Comparison of ENCODE assay signal across 15 cellular contexts in the genomic region with DNA sequence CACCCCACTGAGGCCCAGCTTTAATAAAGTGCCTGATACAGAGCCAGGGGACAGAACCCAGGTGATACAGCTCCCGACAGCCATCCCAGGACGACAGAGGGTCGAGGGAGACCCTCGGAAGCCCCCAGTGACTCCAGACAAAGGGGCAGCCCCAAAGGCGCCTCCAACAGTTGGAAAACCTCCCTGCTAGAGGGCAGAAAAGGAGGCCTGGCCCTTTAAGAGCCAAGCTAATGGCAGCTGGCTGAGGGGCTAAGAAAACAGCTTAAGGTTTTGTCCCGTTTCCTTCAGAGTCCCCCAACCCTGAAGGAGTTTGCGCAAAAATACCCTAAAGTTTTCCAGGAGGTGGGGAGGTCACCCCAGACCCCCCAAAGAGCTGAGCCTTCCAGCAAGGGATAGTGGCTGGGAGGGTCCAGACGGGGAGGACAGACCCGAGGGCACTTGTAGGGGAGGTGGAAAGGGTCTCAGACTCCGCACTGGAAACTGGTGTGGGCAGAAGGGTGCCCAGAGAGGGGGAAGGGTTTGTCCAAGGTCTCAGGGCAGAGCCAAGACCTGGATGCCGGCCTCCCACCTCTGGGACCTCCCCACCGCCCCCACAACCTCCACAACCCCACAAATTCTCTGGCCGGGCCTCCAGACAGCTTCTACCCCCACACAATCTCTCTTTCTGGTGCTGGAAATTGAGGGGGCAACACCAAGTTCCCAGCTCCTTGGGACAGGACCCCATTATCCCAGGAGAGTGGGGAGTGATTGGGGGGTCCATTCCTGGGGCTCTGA. TPM values are rescaled to one million over a fixed set of nuclear protein-coding genes. Genes with fewer than 3 reads are reported as not detected.
DNase-seq lines count a peak whose midpoint lies in the region; ATAC-seq and TF ChIP-seq lines count a peak whose summit lies in the region.
"Had no signal": no experiment of that assay in that cellular context is flagged by ENCODE, and none has a peak within 500 bp of the region (broad histone marks: within the 10 kb centered on the region; RNA-seq: fewer than 3 reads in every experiment).

No MANE protein-coding gene starts in this region.

- H3K4me1 Mint-ChIP-seq in activated T-cell treated with anti-CD3 and anti-CD28 coated beads, Interleukin-2, amount 50 U/mL, for 24 hours (ENCODE audit: low read depth), result peaks cover 8% of the 10 kb centered on the region
- peaks cover 2% of the 10 kb centered on the region for H3K4me1 Mint-ChIP-seq in endodermal cell

- H3K4me3 ChIP-seq in OCI-LY1 (ENCODE audit: low read depth, low read length, poor library complexity, severe bottlenecking), result no peak overlapping the region
- H3K4me3 ChIP-seq in endodermal cell (ENCODE audit: low read length), result no peak overlapping the region
- no peak overlapping the region for H3K4me3 ChIP-seq in skeletal muscle tissue (ENCODE audit: low read length in 3 of 3)
- no peak overlapping the region for H3K4me3 ChIP-seq in mucosa of descending colon
- H3K4me3 ChIP-seq: esophagus muscularis mucosa, thoracic aorta had no signal

- H3K9me2 ChIP-seq in OCI-LY1 (ENCODE audit: low read depth, low read length), result no peaks in the 10 kb centered on the region

- DNase-seq in activated T-cell treated with anti-CD3 and anti-CD28 coated beads, Interleukin-2, amount 50 U/mL, for 24 hours, result no peak
- no peak for DNase-seq in activated T-cell treated with anti-CD3 and anti-CD28 coated beads for 4 hours
- DNase-seq in endodermal cell, result peak; percentile 53
- no peak for DNase-seq in NCI-H510A (lab: John Stamatoyannopoulos, UW)
- DNase-seq in mucosa of descending colon, result no peak
- DNase-seq in omental fat pad (ENCODE audit: low spot score), result no peak
- DNase-seq: activated CD4-positive, alpha-beta T cell treated with anti-CD3 and anti-CD28 coated beads, Interleukin-2, amount 10 ng/mL, durations not matched to agents 7 days and 5 days; activated naive CD4-positive, alpha-beta T cell treated with Interleukin-2 at 50 U/mL for 16 hours; NCI-H748 treated with DMSO at 0.1 percent for 48 hours had no signal

- no peaks in the 10 kb centered on the region for H4K20me1 ChIP-seq in OCI-LY1 (ENCODE audit: insufficient read depth, low read length)

- H3K36me3 ChIP-seq in OCI-LY1 (ENCODE audit: insufficient read depth, low read length) (peaks cover 35% of the 10 kb centered on the region), endodermal cell (ENCODE audit: control insufficient read depth, insufficient read depth, low read length) (peaks cover 28% of the 10 kb centered on the region), skeletal muscle tissue (ENCODE audit: control insufficient read depth in 3 of 3, insufficient read depth in 3 of 3, low read length in 3 of 3) (peaks cover 38 to 43% (median 42%) of the 10 kb centered on the region in 3 donors), mucosa of descending colon (ENCODE audit: low read depth) (peaks cover 11% of the 10 kb centered on the region)

- peaks cover 72% of the 10 kb centered on the region for H3K36me3 Mint-ChIP-seq in activated T-cell treated with anti-CD3 and anti-CD28 coated beads, Interleukin-2, amount 50 U/mL, for 24 hours (ENCODE audit: low read depth)
- peaks cover 34% of the 10 kb centered on the region for H3K36me3 Mint-ChIP-seq in endodermal cell (ENCODE audit: low read depth)

- no peaks in the 10 kb centered on the region for H3F3A ChIP-seq in OCI-LY1 (ENCODE audit: insufficient read depth, low read length)

- no peaks in the 10 kb centered on the region for H3K9me3 ChIP-seq in OCI-LY1 (ENCODE audit: low read length)
- H3K9me3 ChIP-seq in endodermal cell (ENCODE audit: control insufficient read depth, low read length), result no peaks in the 10 kb centered on the region
- H3K9me3 ChIP-seq in skeletal muscle tissue (ENCODE audit: control insufficient read depth in 3 of 3, low read length in 3 of 3), result no peaks in the 10 kb centered on the region
- no peaks in the 10 kb centered on the region for H3K9me3 ChIP-seq in mucosa of descending colon
- H3K9me3 ChIP-seq: esophagus muscularis mucosa, thoracic aorta had no signal

- no peak overlapping the region for H3K4me3 Mint-ChIP-seq in activated T-cell treated with anti-CD3 and anti-CD28 coated beads, Interleukin-2, amount 50 U/mL, for 24 hours
- no peak overlapping the region for H3K4me3 Mint-ChIP-seq in endodermal cell
- H3K4me3 Mint-ChIP-seq: activated CD4-positive, alpha-beta T cell treated with anti-CD3 and anti-CD28 coated beads, Interleukin-2, amount 10 ng/mL, durations not matched to agents 7 days and 5 days had no signal

- H3K27me3 ChIP-seq in OCI-LY1 (ENCODE audit: insufficient read depth, low read length) (no peaks in the 10 kb centered on the region), endodermal cell (ENCODE audit: control insufficient read depth, insufficient read depth, low read length, poor library complexity, severe bottlenecking) (no peaks in the 10 kb centered on the region), skeletal muscle tissue (ENCODE audit: control insufficient read depth in 3 of 3, insufficient read depth in 3 of 3, low read length in 3 of 3) (no peaks in the 10 kb centered on the region)
- H3K27me3 ChIP-seq: esophagus muscularis mucosa had no signal

- H3K27ac ChIP-seq in OCI-LY1 (ENCODE audit: low read depth, low read length, poor library complexity, severe bottlenecking) (peak overlapping the region; percentile 68), endodermal cell (ENCODE audit: low read depth, low read length) (peak overlapping the region; percentile 57), skeletal muscle tissue (ENCODE audit: low read depth, low read length) (peak overlapping the region; percentile 18)
- H3K27ac ChIP-seq: C4-2B had no signal

- peaks cover 28% of the 10 kb centered on the region for H3K4me1 ChIP-seq in OCI-LY1 (ENCODE audit: insufficient read depth, low read length, severe bottlenecking)
- no peaks in the 10 kb centered on the region for H3K4me1 ChIP-seq in endodermal cell (ENCODE audit: control insufficient read depth, insufficient read depth, low read length)
- H3K4me1 ChIP-seq in skeletal muscle tissue (ENCODE audit: control insufficient read depth in 3 of 3, insufficient read depth in 3 of 3, low read length in 3 of 3), result peaks cover 21 to 25% (median 23%) of the 10 kb centered on the region in 3 donors
- no peaks in the 10 kb centered on the region for H3K4me1 ChIP-seq in mucosa of descending colon (ENCODE audit: low read depth)

- H3K9ac ChIP-seq in OCI-LY1 (ENCODE audit: low read length) (no peak overlapping the region; the same call in 1 of the 2 replicates), endodermal cell (ENCODE audit: extremely low read depth, low read length, poor library complexity, severe bottlenecking) (no peak overlapping the region), skeletal muscle tissue (ENCODE audit: low read depth in 1 of 3, low read length in 3 of 3) (peak overlapping the region in 1 of 3 donors; percentile 33)

- no peaks in the 10 kb centered on the region for H3K79me2 ChIP-seq in OCI-LY1 (ENCODE audit: insufficient read depth, low read length)

- no peaks in the 10 kb centered on the region for H3K9me3 Mint-ChIP-seq in activated T-cell treated with anti-CD3 and anti-CD28 coated beads, Interleukin-2, amount 50 U/mL, for 24 hours
- H3K9me3 Mint-ChIP-seq in endodermal cell, result no peaks in the 10 kb centered on the region
- H3K9me3 Mint-ChIP-seq: activated CD4-positive, alpha-beta T cell treated with anti-CD3 and anti-CD28 coated beads, Interleukin-2, amount 10 ng/mL, durations not matched to agents 7 days and 5 days had no signal

- TF ChIP-seq CTCF in OCI-LY1 (IDR thresholded peaks at IDR 0.05; ENCODE audit: low read length), result no peak
- TF ChIP-seq CTCF in endodermal cell (conservative IDR thresholded peaks at IDR 0.05), result no peak
- no peak for TF ChIP-seq CTCF in mucosa of descending colon (IDR thresholded peaks at IDR 0.05)
- no peak for TF ChIP-seq CTCF in omental fat pad (IDR thresholded peaks at IDR 0.05)

- intact Hi-C loops in mucosa of descending colon (cut with DNase I, micrococcal nuclease), result no loop called here

- ATAC-seq in mucosa of descending colon, result no peak
- ATAC-seq in omental fat pad (ENCODE audit: low FRiP score), result no peak

- H2AFZ ChIP-seq in OCI-LY1 (ENCODE audit: low read length), result no peak overlapping the region

- WGBS in endodermal cell (ENCODE audit: insufficient coverage in 1 of 2, insufficient read length in 1 of 2), 2 experiments, result 79 to 86% methylated on average over 3 to 13 of the region's 13 CpGs

- no peaks in the 10 kb centered on the region for H3K27me3 Mint-ChIP-seq in activated T-cell treated with anti-CD3 and anti-CD28 coated beads, Interleukin-2, amount 50 U/mL, for 24 hours
- H3K27me3 Mint-ChIP-seq in endodermal cell (ENCODE audit: insufficient read depth), result no peaks in the 10 kb centered on the region
- H3K27me3 Mint-ChIP-seq: activated CD4-positive, alpha-beta T cell treated with anti-CD3 and anti-CD28 coated beads, Interleukin-2, amount 10 ng/mL, durations not matched to agents 7 days and 5 days; progenitor cell of endocrine pancreas had no signal

- peak overlapping the region; percentile 40 for H3K27ac Mint-ChIP-seq in activated T-cell treated with anti-CD3 and anti-CD28 coated beads, Interleukin-2, amount 50 U/mL, for 24 hours
- H3K27ac Mint-ChIP-seq in endodermal cell, result peak overlapping the region; percentile 30
- H3K27ac Mint-ChIP-seq: activated CD4-positive, alpha-beta T cell treated with anti-CD3 and anti-CD28 coated beads, Interleukin-2, amount 10 ng/mL, durations not matched to agents 7 days and 5 days; progenitor cell of endocrine pancreas had no signal

- peak overlapping the region; percentile 1; the same call in 1 of the 2 replicates for H3K4me2 ChIP-seq in OCI-LY1 (ENCODE audit: low read length)

RNA-seq across cellular contexts. Expression of gene AK1, which starts 8.2 kb away (rescaled TPM):
- total RNA-seq in endodermal cell, result 10 to 100 TPM; 19.0 to 22.8 TPM
- 58.2 TPM for polyA plus RNA-seq in endodermal cell (2013, experiment 1 of 2)
- 50.8 TPM for polyA plus RNA-seq in endodermal cell (2013, experiment 2 of 2)
- 359 TPM for total RNA-seq in skeletal muscle tissue
- total RNA-seq in mucosa of descending colon, result 100 to 1,000 TPM in 2 of 3 donors, 10 to 100 TPM in 1; 66.7 to 157 (median 106) TPM
- 10 to 100 TPM; 28.5 to 93.4 (median 54.1) TPM for total RNA-seq in omental fat pad

RNA-seq across cellular contexts. Expression of gene ST6GALNAC6, which starts 13.7 kb away (rescaled TPM):
- total RNA-seq in endodermal cell (10 to 100 TPM; 42.3 to 44.2 TPM), skeletal muscle tissue (33.9 TPM), mucosa of descending colon (100 to 1,000 TPM; 121 to 266 (median 175) TPM), omental fat pad (100 to 1,000 TPM; 138 to 213 (median 155) TPM)
- polyA plus RNA-seq in endodermal cell (2013, experiment 1 of 2), result 25.4 TPM
- polyA plus RNA-seq in endodermal cell (2013, experiment 2 of 2), result 26.0 TPM

RNA-seq across cellular contexts. Expression of gene ST6GALNAC4, which starts 31.1 kb away (rescaled TPM):
- 10 to 100 TPM in 1 of 2 donors, 1 to 10 TPM in 1; 8.3 to 12.7 TPM for total RNA-seq in endodermal cell
- polyA plus RNA-seq in endodermal cell (2013, experiment 1 of 2), result 14.6 TPM
- 15.4 TPM for polyA plus RNA-seq in endodermal cell (2013, experiment 2 of 2)
- 23.5 TPM for total RNA-seq in skeletal muscle tissue
- 10 to 100 TPM; 31.0 to 39.2 (median 37.2) TPM for total RNA-seq in mucosa of descending colon
- total RNA-seq in omental fat pad, result 10 to 100 TPM; 26.6 to 78.5 (median 45.0) TPM

RNA-seq across cellular contexts. Expression of gene ENG, which starts 31.2 kb away (rescaled TPM):
- total RNA-seq in endodermal cell (1 to 10 TPM; 2.2 to 2.4 TPM), skeletal muscle tissue (9.4 TPM), mucosa of descending colon (10 to 100 TPM; 18.3 to 35.5 (median 34.8) TPM), omental fat pad (100 to 1,000 TPM in 2 of 4 donors, 10 to 100 TPM in 2; 34.3 to 200 (median 120) TPM)
- 1.2 TPM for polyA plus RNA-seq in endodermal cell (2013, experiment 1 of 2)
- polyA plus RNA-seq in endodermal cell (2013, experiment 2 of 2), result 0.95 TPM

RNA-seq across cellular contexts. Expression of gene PIP5KL1, which starts 44.9 kb away (rescaled TPM):
- total RNA-seq in endodermal cell (1 to 10 TPM; 6.6 to 9.3 TPM), skeletal muscle tissue (not detected), mucosa of descending colon (1 to 10 TPM in 2 of 3 donors, under 1 TPM in 1; 0.58 to 1.9 (median 1.1) TPM), omental fat pad (1 to 10 TPM in 3 of 4 donors, under 1 TPM in 1; 0.82 to 3.0 (median 1.3) TPM)
- 3.7 TPM for polyA plus RNA-seq in endodermal cell (2013, experiment 1 of 2)
- polyA plus RNA-seq in endodermal cell (2013, experiment 2 of 2), result 3.3 TPM

Comparison
In these comparisons a context has a peak if more than half of its experiments do, and no peak if none do; other contexts are left out.
1. H3K27ac ChIP-seq: peak in every context shown above with its lines; median percentile 68 in OCI-LY1; 57 in endodermal cell; 18 in skeletal muscle tissue.